In genomic region chr12:10361084-10361483, GRCh38 we compare ENCODE assay signal across 9 cellular contexts. TPM values are rescaled to one million over a fixed set of nuclear protein-coding genes. Genes with fewer than 3 reads are reported as not detected.
DNase-seq lines count a peak whose midpoint lies in the region; ATAC-seq, FAIRE-seq and TF ChIP-seq lines count a peak whose summit lies in the region.
"Had no signal": no experiment of that assay in that cellular context is flagged by ENCODE, and none has a peak within 500 bp of the region (broad histone marks: within the 10 kb centered on the region; RNA-seq: fewer than 3 reads in every experiment).

No MANE protein-coding gene starts in this region.

- no peaks in the 10 kb centered on the region for H3K27me3 Mint-ChIP-seq in CD8-positive, alpha-beta memory T cell

- peak overlapping the region in 6 of 8 donors; percentile 30 to 93 (median 71) for H3K27ac Mint-ChIP-seq in CD8-positive, alpha-beta memory T cell

- peaks cover 0 to 3% (median 0%) of the 10 kb centered on the region in 5 donors for H3K9me3 Mint-ChIP-seq in CD8-positive, alpha-beta memory T cell

- TF ChIP-seq POLR2A in NB4 (IDR thresholded peaks at IDR 0.05; ENCODE audit: extremely low read depth, insufficient read length) (no peak), GM12878 (IDR thresholded peaks at IDR 0.05; ENCODE audit: low read depth, low read length) (no peak), GM12891 (IDR thresholded peaks at IDR 0.05; ENCODE audit: low read depth, low read length) (no peak)

- in situ Hi-C loops in GM12878 (cut with MboI) = no loop called here

- BruUV-seq in GM12878 (replicated peaks; lab: Mats Ljungman, UMichigan) = no TSS peak

- H3K36me3 Mint-ChIP-seq in CD8-positive, alpha-beta memory T cell = peaks cover 10 to 46% (median 26%) of the 10 kb centered on the region in 3 donors

- no peak overlapping the region for H3K4me3 ChIP-seq in CD8-positive, alpha-beta memory T cell (ENCODE audit: low read length)
- no peak overlapping the region for H3K4me3 ChIP-seq in NB4 (ENCODE audit: low read depth, low read length)
- no peak overlapping the region for H3K4me3 ChIP-seq in GM12878
- H3K4me3 ChIP-seq in effector memory CD4-positive, alpha-beta T cell (ENCODE audit: insufficient read depth, low read depth, low read length, poor library complexity, severe bottlenecking) = no peak overlapping the region
- H3K4me3 ChIP-seq: sigmoid colon had no signal

- H3K79me2 ChIP-seq in GM12878 (ENCODE audit: control insufficient read depth, insufficient read depth, low read length) = no peaks in the 10 kb centered on the region

- intact Hi-C loops in GM12878 (cut with micrococcal nuclease; ENCODE audit: unreplicated experiment) = no loop called here

- no peak overlapping the region for H3K4me2 ChIP-seq in GM12878 (ENCODE audit: control insufficient read depth, insufficient read depth)

- FAIRE-seq in GM12878 (lab: Jason Lieb, UNC) = no peak
- FAIRE-seq in GM12891 (lab: Jason Lieb, UNC) = no peak

- peak overlapping the region in 2 of 7 donors; percentile 11 to 24 for H3K4me3 Mint-ChIP-seq in CD8-positive, alpha-beta memory T cell

- POLR2A ChIA-PET in CD8-positive, alpha-beta memory T cell (lab: Charles Lee) = interaction anchor here (0.7 kb wide), 1 partner anchor 197 kb away, joined by 3 read pairs; no protein-coding TSS in a partner anchor
- POLR2A ChIA-PET in GM12878 (lab: Charles Lee) = no interaction called here

- peaks cover 30 to 40% (median 37%) of the 10 kb centered on the region in 3 donors for H3K4me1 Mint-ChIP-seq in CD8-positive, alpha-beta memory T cell

- no peak for ATAC-seq in GM12878

- TF ChIP-seq CTCF in NB4 (IDR thresholded peaks at IDR 0.05; ENCODE audit: low read depth, low read length) (no peak), GM12878 (IDR thresholded peaks at IDR 0.05 in 2 of 3, conservative IDR thresholded peaks at IDR 0.05 in 1 of 3; ENCODE audit: control insufficient read depth in 2 of 3, extremely low read depth in 1 of 3, insufficient read depth in 1 of 3, low read depth in 3 of 3, low read length in 3 of 3) (no peak)

- no peak for DNase-seq in CD8-positive, alpha-beta memory T cell
- DNase-seq in NB4 (ENCODE audit: low read depth) (peak; percentile 70), GM12878 (ENCODE audit: low read depth, low spot score) (no peak), midbrain (lab: John Stamatoyannopoulos, UW) (peak; percentile 32), NCI-H69 (lab: John Stamatoyannopoulos, UW) (no peak), GM12891 (ENCODE audit: insufficient read length, low spot score) (no peak), cerebellum (ENCODE audit: low spot score) (no peak)
- DNase-seq in effector memory CD4-positive, alpha-beta T cell = no peak
- DNase-seq: sigmoid colon had no signal

- no peak overlapping the region for H2AFZ ChIP-seq in GM12878 (ENCODE audit: control insufficient read depth, low read depth, low read length)

- H3K9me3 ChIP-seq in CD8-positive, alpha-beta memory T cell (ENCODE audit: low read length) = no peaks in the 10 kb centered on the region
- no peaks in the 10 kb centered on the region; the same call in 2 of the 3 replicates for H3K9me3 ChIP-seq in GM12878 (replicated peaks; ENCODE audit: control insufficient read depth, insufficient read depth, low read length)
- no peaks in the 10 kb centered on the region for H3K9me3 ChIP-seq in effector memory CD4-positive, alpha-beta T cell (ENCODE audit: control insufficient read depth, low read length)
- H3K9me3 ChIP-seq: sigmoid colon had no signal

- SMC1A ChIA-PET in GM12878 (lab: Charles Lee; ENCODE audit: uncharacterized antibody, unreplicated experiment) = interaction anchor here (0.9 to 1.4 kb wide), 4 partner anchors 46 to 252 kb away, joined by 3 to 4 read pairs (median 3); partner anchors contain the start of gene MAGOHB

- H3K36me3 ChIP-seq in CD8-positive, alpha-beta memory T cell (ENCODE audit: insufficient read depth, low read length) = no peaks in the 10 kb centered on the region
- no peaks in the 10 kb centered on the region for H3K36me3 ChIP-seq in GM12878 (ENCODE audit: control insufficient read depth in 2 of 2, insufficient read depth in 2 of 2, low read length in 1 of 2)
- no peaks in the 10 kb centered on the region for H3K36me3 ChIP-seq in effector memory CD4-positive, alpha-beta T cell (ENCODE audit: control insufficient read depth, insufficient read depth, low read length)
- H3K36me3 ChIP-seq: sigmoid colon had no signal

- no peaks in the 10 kb centered on the region for H4K20me1 ChIP-seq in GM12878 (ENCODE audit: control insufficient read depth, insufficient read depth)

- 53% methylated on average over 4 of the region's 4 CpGs for WGBS in GM12878 (ENCODE audit: insufficient coverage, insufficient replicate concordance, low lambda C conversion rate, missing lambda C conversion rate)

- peak overlapping the region; percentile 30 for H3K27ac ChIP-seq in CD8-positive, alpha-beta memory T cell (ENCODE audit: low read depth, low read length)
- H3K27ac ChIP-seq in GM12878 (ENCODE audit: control insufficient read depth, insufficient read depth) = no peak overlapping the region
- H3K27ac ChIP-seq in effector memory CD4-positive, alpha-beta T cell (ENCODE audit: insufficient read depth, low read length, poor library complexity, severe bottlenecking) = no peak overlapping the region
- H3K27ac ChIP-seq: sigmoid colon had no signal

- CTCF ChIA-PET in CD8-positive, alpha-beta memory T cell (lab: Charles Lee) = interaction anchor here (1.0 kb wide), 1 partner anchor 125 kb away, joined by 4 read pairs; no protein-coding TSS in a partner anchor
- CTCF ChIA-PET in GM12878 (lab: Yijun Ruan, JAX) = interaction anchor here (0.7 kb wide), 1 partner anchor 30 kb away, joined by 3 read pairs; no protein-coding TSS in a partner anchor

- no peaks in the 10 kb centered on the region for H3K27me3 ChIP-seq in CD8-positive, alpha-beta memory T cell (ENCODE audit: insufficient read depth, low read length, poor library complexity, severe bottlenecking)
- no peaks in the 10 kb centered on the region for H3K27me3 ChIP-seq in GM12878 (replicated peaks in 1 of 2; ENCODE audit: control insufficient read depth in 2 of 2, insufficient read depth in 2 of 2, low read length in 1 of 2)
- H3K27me3 ChIP-seq in effector memory CD4-positive, alpha-beta T cell (replicated peaks; ENCODE audit: control insufficient read depth, insufficient read depth, low read length, poor library complexity, severe bottlenecking) = no peaks in the 10 kb centered on the region
- H3K27me3 ChIP-seq: sigmoid colon had no signal

- H3K4me1 ChIP-seq in CD8-positive, alpha-beta memory T cell (ENCODE audit: insufficient read depth, low read length) = peaks cover 22% of the 10 kb centered on the region
- H3K4me1 ChIP-seq in GM12878 (ENCODE audit: control insufficient read depth, insufficient read depth, low read length) = peaks cover 21% of the 10 kb centered on the region
- peaks cover 5% of the 10 kb centered on the region for H3K4me1 ChIP-seq in effector memory CD4-positive, alpha-beta T cell (ENCODE audit: control insufficient read depth, insufficient read depth, low read length, poor library complexity, severe bottlenecking)

- no peak for TF ChIP-seq EP300 in GM12878 (IDR thresholded peaks at IDR 0.05; ENCODE audit: borderline replicate concordance in 1 of 2, control insufficient read depth in 1 of 2, low read depth in 2 of 2, low read length in 2 of 2)

- RAD21 ChIA-PET in GM12878 (lab: Charles Lee; ENCODE audit: unreplicated experiment) = no interaction called here

- H3K9ac ChIP-seq in GM12878 (ENCODE audit: control insufficient read depth, insufficient read depth, low read length) = no peak overlapping the region

- no peak for TF ChIP-seq RAD21 in GM12878 (IDR thresholded peaks at IDR 0.05; ENCODE audit: insufficient read depth, low read depth, low read length)

RNA-seq across cellular contexts. Expression of gene KLRK1, which starts 28.8 kb away (rescaled TPM):
- total RNA-seq in CD8-positive, alpha-beta memory T cell = 100 to 1,000 TPM; 145 to 161 TPM
- 562 TPM for polyA plus RNA-seq in CD8-positive, alpha-beta memory T cell
- not detected in 2 replicates for total RNA-seq in GM12878 (2013; cell fraction: nucleolus; rRNA removed)
- 0.96 and 1.6 TPM in 2 replicates for total RNA-seq in GM12878 (2014; rRNA removed)
- total RNA-seq in GM12878 (2014; rRNA removed; fragmentation: Illumina TruSeq; extraction: Trizol) = 1.0 and 2.4 TPM in 2 replicates
- total RNA-seq in GM12878 (2021) = 0.64 and 1.2 TPM in 2 replicates
- polyA plus RNA-seq in GM12878 (2011; ENCODE audit: low read depth) = not detected
- polyA plus RNA-seq in GM12878 (2011; rRNA removed) = 0.24 and 0.31 TPM in 2 replicates
- 0.04 and 0.15 TPM in 2 replicates for polyA plus RNA-seq in GM12878 (2011; cell fraction: cytosol; rRNA removed)
- 0.28 and 0.33 TPM in 2 replicates for polyA plus RNA-seq in GM12878 (2011; cell fraction: nucleus; rRNA removed)
- polyA plus RNA-seq in GM12878 (2012) = 0.08 and 0.16 TPM in 2 replicates
- polyA plus RNA-seq in GM12878 (2014; fragmentation: Illumina TruSeq; extraction: Trizol) = 1.9 and 2.8 TPM in 2 replicates
- polyA plus RNA-seq in GM12878 (2014; fragmentation: Nextera tagmentation; extraction: Ambion mirVana) = 1 to 10 TPM in 1 of 2 experiments, under 1 TPM in 1; 0.88 to 1.5 TPM
- polyA plus RNA-seq in GM12878 (2014; rRNA removed) = 0.61 and 2.0 TPM in 2 replicates
- under 1 TPM; 0.27 to 0.28 TPM for polyA plus RNA-seq in GM12878 (2016; fragmentation: Nextera tagmentation; extraction: Ambion mirVana)
- polyA minus RNA-seq in GM12878 (2011; rRNA and poly(A)+ RNA removed) = 0.26 TPM in 1 of 2 replicates, not detected in the other
- polyA minus RNA-seq in GM12878 (2011; cell fraction: cytosol; rRNA and poly(A)+ RNA removed) = 1.8 TPM in 1 of 2 replicates, not detected in the other
- polyA minus RNA-seq in GM12878 (2011; cell fraction: nucleus; rRNA and poly(A)+ RNA removed) = not detected in 2 replicates
- polyA plus RNA-seq in GM12891 (2012; ENCODE audit: low read depth, missing spikeins) = 0.40 TPM
- 0.73 TPM for total RNA-seq in cerebellum

RNA-seq across cellular contexts. Expression of gene KLRC4, which starts 48.5 kb away (rescaled TPM):
- total RNA-seq in CD8-positive, alpha-beta memory T cell = 10 to 100 TPM; 10.7 to 16.2 TPM
- 3.4 TPM for polyA plus RNA-seq in CD8-positive, alpha-beta memory T cell
- not detected in 2 replicates for total RNA-seq in GM12878 (2013; cell fraction: nucleolus; rRNA removed)
- not detected in 2 replicates for total RNA-seq in GM12878 (2014; rRNA removed)
- not detected in 2 replicates for total RNA-seq in GM12878 (2014; rRNA removed; fragmentation: Illumina TruSeq; extraction: Trizol)
- not detected in 2 replicates for total RNA-seq in GM12878 (2021)
- polyA plus RNA-seq in GM12878 (2011; ENCODE audit: low read depth) = not detected
- polyA plus RNA-seq in GM12878 (2011; rRNA removed) = not detected in 2 replicates
- polyA plus RNA-seq in GM12878 (2011; cell fraction: cytosol; rRNA removed) = not detected in 2 replicates
- polyA plus RNA-seq in GM12878 (2011; cell fraction: nucleus; rRNA removed) = 0.13 TPM in 1 of 2 replicates, not detected in the other
- polyA plus RNA-seq in GM12878 (2012) = not detected in 2 replicates
- 0.07 TPM in 1 of 2 replicates, not detected in the other for polyA plus RNA-seq in GM12878 (2014; fragmentation: Illumina TruSeq; extraction: Trizol)
- under 1 TPM in 1 of 2 experiments, not detected in 1; 0.34 TPM for polyA plus RNA-seq in GM12878 (2014; fragmentation: Nextera tagmentation; extraction: Ambion mirVana)
- not detected in 2 replicates for polyA plus RNA-seq in GM12878 (2014; rRNA removed)
- not detected for polyA plus RNA-seq in GM12878 (2016; fragmentation: Nextera tagmentation; extraction: Ambion mirVana)
- not detected in 2 replicates for polyA minus RNA-seq in GM12878 (2011; rRNA and poly(A)+ RNA removed)
- not detected in 2 replicates for polyA minus RNA-seq in GM12878 (2011; cell fraction: cytosol; rRNA and poly(A)+ RNA removed)
- 0.24 TPM in 1 of 2 replicates, not detected in the other for polyA minus RNA-seq in GM12878 (2011; cell fraction: nucleus; rRNA and poly(A)+ RNA removed)
- 0.10 TPM for polyA plus RNA-seq in GM12891 (2012; ENCODE audit: low read depth, missing spikeins)
- total RNA-seq in cerebellum = 0.64 TPM

RNA-seq across cellular contexts. Expression of gene KLRD1, which starts 53.4 kb away (rescaled TPM):
- total RNA-seq in CD8-positive, alpha-beta memory T cell = 10 to 100 TPM; 65.4 to 70.1 TPM
- 177 TPM for polyA plus RNA-seq in CD8-positive, alpha-beta memory T cell
- total RNA-seq in GM12878 (2013; cell fraction: nucleolus; rRNA removed) = 0.20 and 0.48 TPM in 2 replicates
- total RNA-seq in GM12878 (2014; rRNA removed) (under 0.01 TPM in 2 replicates), GM12878 (2014; rRNA removed; fragmentation: Illumina TruSeq; extraction: Trizol) (0.05 TPM in 1 of 2 replicates, not detected in the other), GM12878 (2021) (0.21 TPM in 1 of 2 replicates, not detected in the other), cerebellum (0.27 TPM)
- 0.47 TPM for polyA plus RNA-seq in GM12878 (2011; ENCODE audit: low read depth)
- polyA plus RNA-seq in GM12878 (2011; rRNA removed) (0.39 and 0.50 TPM in 2 replicates), GM12878 (2014; fragmentation: Illumina TruSeq; extraction: Trizol) (0.03 and 0.63 TPM in 2 replicates), GM12878 (2014; fragmentation: Nextera tagmentation; extraction: Ambion mirVana) (under 1 TPM; 0.11 to 0.15 TPM), GM12878 (2014; rRNA removed) (not detected in 2 replicates), GM12878 (2016; fragmentation: Nextera tagmentation; extraction: Ambion mirVana) (under 1 TPM in 1 of 2 experiments, not detected in 1; 0.19 TPM)
- 0.13 and 0.19 TPM in 2 replicates for polyA plus RNA-seq in GM12878 (2011; cell fraction: cytosol; rRNA removed)
- polyA plus RNA-seq in GM12878 (2011; cell fraction: nucleus; rRNA removed) = 0.09 and 0.10 TPM in 2 replicates
- 0.62 and 0.93 TPM in 2 replicates for polyA plus RNA-seq in GM12878 (2012)
- 0.05 and 0.95 TPM in 2 replicates for polyA minus RNA-seq in GM12878 (2011; rRNA and poly(A)+ RNA removed)
- polyA minus RNA-seq in GM12878 (2011; cell fraction: cytosol; rRNA and poly(A)+ RNA removed) = not detected in 2 replicates
- 0.19 and 0.24 TPM in 2 replicates for polyA minus RNA-seq in GM12878 (2011; cell fraction: nucleus; rRNA and poly(A)+ RNA removed)
- polyA plus RNA-seq in GM12891 (2012; ENCODE audit: low read depth, missing spikeins) = 0.33 TPM

RNA-seq across cellular contexts. Expression of gene KLRC3, which starts 59.3 kb away (rescaled TPM):
- total RNA-seq in CD8-positive, alpha-beta memory T cell = 1 to 10 TPM; 3.0 to 3.2 TPM
- 7.1 TPM for polyA plus RNA-seq in CD8-positive, alpha-beta memory T cell
- not detected in 2 replicates for total RNA-seq in GM12878 (2013; cell fraction: nucleolus; rRNA removed)
- 0.60 TPM in 1 of 2 replicates, not detected in the other for total RNA-seq in GM12878 (2014; rRNA removed)
- total RNA-seq in GM12878 (2014; rRNA removed; fragmentation: Illumina TruSeq; extraction: Trizol) = 0.22 TPM in 1 of 2 replicates, not detected in the other
- total RNA-seq in GM12878 (2021) = not detected in 2 replicates
- polyA plus RNA-seq in GM12878 (2011; ENCODE audit: low read depth) = not detected
- not detected in 2 replicates for polyA plus RNA-seq in GM12878 (2011; rRNA removed)
- polyA plus RNA-seq in GM12878 (2011; cell fraction: cytosol; rRNA removed) = not detected in 2 replicates
- polyA plus RNA-seq in GM12878 (2011; cell fraction: nucleus; rRNA removed) = not detected in 2 replicates
- not detected in 2 replicates for polyA plus RNA-seq in GM12878 (2012)
- 0.09 TPM in 1 of 2 replicates, not detected in the other for polyA plus RNA-seq in GM12878 (2014; fragmentation: Illumina TruSeq; extraction: Trizol)
- polyA plus RNA-seq in GM12878 (2014; fragmentation: Nextera tagmentation; extraction: Ambion mirVana) = under 1 TPM in 1 of 2 experiments, not detected in 1; 0.09 TPM
- not detected in 2 replicates for polyA plus RNA-seq in GM12878 (2014; rRNA removed)
- not detected for polyA plus RNA-seq in GM12878 (2016; fragmentation: Nextera tagmentation; extraction: Ambion mirVana)
- polyA minus RNA-seq in GM12878 (2011; rRNA and poly(A)+ RNA removed) = not detected in 2 replicates
- not detected in 2 replicates for polyA minus RNA-seq in GM12878 (2011; cell fraction: cytosol; rRNA and poly(A)+ RNA removed)
- not detected in 2 replicates for polyA minus RNA-seq in GM12878 (2011; cell fraction: nucleus; rRNA and poly(A)+ RNA removed)
- 0.31 TPM for polyA plus RNA-seq in GM12891 (2012; ENCODE audit: low read depth, missing spikeins)
- total RNA-seq in cerebellum = 5.7 TPM
- total RNA-seq: sigmoid colon had no signal

Comparison
In these comparisons a context has a peak if more than half of its experiments do, and no peak if none do; other contexts are left out.
1. DNase-seq: peak in NB4 (single experiment) and midbrain (single experiment); none in CD8-positive, alpha-beta memory T cell (0 of 5), GM12878 (single experiment), effector memory CD4-positive, alpha-beta T cell (0 of 3), NCI-H69 (single experiment), GM12891 (single experiment) and cerebellum (single experiment).
2. RNA of gene KLRK1, which starts 28.8 kb away (total RNA-seq): 145 to 161 TPM in CD8-positive, alpha-beta memory T cell; 0.64 to 2.4 TPM in GM12878 and 0.73 TPM in cerebellum (single experiment); every median in the first group is over 10 times any median in the second.
3. RNA of gene KLRD1, which starts 53.4 kb away (total RNA-seq): 65.4 to 70.1 TPM in CD8-positive, alpha-beta memory T cell; 0.27 TPM in cerebellum (single experiment) and under 0.01 to 0.48 TPM in GM12878; every median in the first group is over 10 times any median in the second.